In genomic region chr17:75405365-75406221, GRCh38 we compare ENCODE assay signal across 1 cellular context.
A peak's percentile ranks its signal among the peaks of the same experiment; 100 is the strongest.
TF ChIP-seq lines count a peak whose summit lies in the region.

TSS of gene GRB2 (minus strand) at chr17:75405678. CDS start at chr17:75393628, 12,050 bp downstream.

TF ChIP-seq in K562, 482 proteins besides CTCF, POLR2A, EP300 and RAD21 (continued from another document and continues in another):
- TF ChIP-seq ZNF280B (CRISPR knock-in tag; IDR thresholded peaks at IDR 0.05), result no peak
- TF ChIP-seq ZSCAN29 (IDR thresholded peaks at IDR 0.05), result no peak
- no peak for TF ChIP-seq NR2F6 (CRISPR knock-in tag; IDR thresholded peaks at IDR 0.05)
- peak; percentile 80 for TF ChIP-seq PKNOX1 (IDR thresholded peaks at IDR 0.05)
- no peak for TF ChIP-seq ZNF655 (CRISPR knock-in tag; IDR thresholded peaks at IDR 0.05)
- no peak for TF ChIP-seq NR0B1 (IDR thresholded peaks at IDR 0.05; ENCODE audit: partially characterized antibody)
- TF ChIP-seq TSC22D4 (tag; IDR thresholded peaks at IDR 0.05), result no peak
- TF ChIP-seq ZBTB9 (CRISPR knock-in tag; IDR thresholded peaks at IDR 0.05), result no peak
- TF ChIP-seq ZNF436 (CRISPR knock-in tag; IDR thresholded peaks at IDR 0.05), result no peak
- no peak for TF ChIP-seq HEY1 (CRISPR knock-in tag; IDR thresholded peaks at IDR 0.05; ENCODE audit: borderline replicate concordance)
- TF ChIP-seq ZNF609 (CRISPR knock-in tag; IDR thresholded peaks at IDR 0.05; ENCODE audit: borderline replicate concordance), result no peak
- TF ChIP-seq BDP1 (IDR thresholded peaks at IDR 0.05; ENCODE audit: insufficient read depth, insufficient read length), result no peak
- no peak for TF ChIP-seq ATF3 (IDR thresholded peaks at IDR 0.05)
- no peak for TF ChIP-seq ATF3 (CRISPR knock-in tag; conservative IDR thresholded peaks at IDR 0.05)
- no peak for TF ChIP-seq SMARCA5 (IDR thresholded peaks at IDR 0.05)
- no peak for TF ChIP-seq SREBF1 (IDR thresholded peaks at IDR 0.05; ENCODE audit: borderline replicate concordance, low read depth, low read length)
- no peak for TF ChIP-seq RFX1 (IDR thresholded peaks at IDR 0.05)
- TF ChIP-seq SMARCC2 (IDR thresholded peaks at IDR 0.05; ENCODE audit: low read depth), result no peak
- TF ChIP-seq ZNF354B (CRISPR knock-in tag; IDR thresholded peaks at IDR 0.05), result no peak
- peak; percentile 98 for TF ChIP-seq NRF1 (conservative IDR thresholded peaks at IDR 0.05 in 1 of 2, IDR thresholded peaks at IDR 0.05 in 1 of 2)
- TF ChIP-seq SMARCB1 (IDR thresholded peaks at IDR 0.05; ENCODE audit: insufficient read length, low read depth), result no peak
- TF ChIP-seq CBFA2T3 (IDR thresholded peaks at IDR 0.05), result peak; percentile 16; the same call in 1 of the 2 replicates
- no peak for TF ChIP-seq PTTG1 (tag; IDR thresholded peaks at IDR 0.05; ENCODE audit: low read depth)
- TF ChIP-seq ZNF444 (CRISPR knock-in tag; IDR thresholded peaks at IDR 0.05), result no peak
- no peak for TF ChIP-seq HBP1 (CRISPR knock-in tag; IDR thresholded peaks at IDR 0.05)
- TF ChIP-seq SP1 (CRISPR knock-in tag; IDR thresholded peaks at IDR 0.05), result peak; percentile 77
- TF ChIP-seq IFI16 (CRISPR knock-in tag; IDR thresholded peaks at IDR 0.05), result no peak
- no peak for TF ChIP-seq ZNF121 (CRISPR knock-in tag; conservative IDR thresholded peaks at IDR 0.05)
- TF ChIP-seq ELF4 (CRISPR knock-in tag; IDR thresholded peaks at IDR 0.05), result no peak
- peak; percentile 57; the same call in 1 of the 2 replicates for TF ChIP-seq RB1 (IDR thresholded peaks at IDR 0.05; ENCODE audit: low read depth)
- no peak for TF ChIP-seq ETV1 (tag; conservative IDR thresholded peaks at IDR 0.05; ENCODE audit: low read depth)
- peak; percentile 49 for TF ChIP-seq PCBP1 (IDR thresholded peaks at IDR 0.05; ENCODE audit: low read depth, low read length, poor library complexity, severe bottlenecking)
- TF ChIP-seq JUNB (CRISPR knock-in tag; conservative IDR thresholded peaks at IDR 0.05), result no peak
- no peak for TF ChIP-seq PTBP1 (IDR thresholded peaks at IDR 0.05; ENCODE audit: low read depth, low read length)
- TF ChIP-seq TRIM24 (IDR thresholded peaks at IDR 0.05), result no peak
- TF ChIP-seq ZNF785 (CRISPR knock-in tag; IDR thresholded peaks at IDR 0.05), result no peak
- TF ChIP-seq KDM1A (IDR thresholded peaks at IDR 0.05), result peak; percentile 95 to 97
- TF ChIP-seq GTF3C2 (IDR thresholded peaks at IDR 0.05; ENCODE audit: borderline replicate concordance, extremely low read depth, insufficient read length), result no peak
- peak; percentile 89 for TF ChIP-seq SUPT5H (IDR thresholded peaks at IDR 0.05)
- no peak for TF ChIP-seq NR2C1 (IDR thresholded peaks at IDR 0.05)
- no peak for TF ChIP-seq NR2C1 (tag; IDR thresholded peaks at IDR 0.05)
- TF ChIP-seq SRSF7 (optimal IDR thresholded peaks at IDR 0.05; ENCODE audit: low read depth, low read length), result no peak
- TF ChIP-seq GTF2E2 (tag; IDR thresholded peaks at IDR 0.05), result no peak
- TF ChIP-seq ZNF431 (CRISPR knock-in tag; IDR thresholded peaks at IDR 0.05), result no peak
- TF ChIP-seq ZFPM2 (CRISPR knock-in tag; IDR thresholded peaks at IDR 0.05), result no peak
- TF ChIP-seq PRPF4 (IDR thresholded peaks at IDR 0.05; ENCODE audit: insufficient read depth, low read depth, low read length, poor library complexity, severe bottlenecking), result no peak
- TF ChIP-seq DLX4 (CRISPR knock-in tag; IDR thresholded peaks at IDR 0.05), result no peak
- no peak for TF ChIP-seq ZNF24 (IDR thresholded peaks at IDR 0.05)
- TF ChIP-seq KDM5B (IDR thresholded peaks at IDR 0.05; ENCODE audit: insufficient replicate concordance, low read depth, low read length), result peak; percentile 79
- no peak for TF ChIP-seq POLR2AphosphoS2 (IDR thresholded peaks at IDR 0.05; ENCODE audit: low read length)
- TF ChIP-seq MECOM (CRISPR knock-in tag; IDR thresholded peaks at IDR 0.05), result no peak
- TF ChIP-seq ZFX (CRISPR knock-in tag; IDR thresholded peaks at IDR 0.05), result peak; percentile 79
- peak; percentile 86 for TF ChIP-seq VEZF1 (CRISPR knock-in tag; IDR thresholded peaks at IDR 0.05)
